ENCODE assay signal across 8 cellular contexts in the genomic region with DNA sequence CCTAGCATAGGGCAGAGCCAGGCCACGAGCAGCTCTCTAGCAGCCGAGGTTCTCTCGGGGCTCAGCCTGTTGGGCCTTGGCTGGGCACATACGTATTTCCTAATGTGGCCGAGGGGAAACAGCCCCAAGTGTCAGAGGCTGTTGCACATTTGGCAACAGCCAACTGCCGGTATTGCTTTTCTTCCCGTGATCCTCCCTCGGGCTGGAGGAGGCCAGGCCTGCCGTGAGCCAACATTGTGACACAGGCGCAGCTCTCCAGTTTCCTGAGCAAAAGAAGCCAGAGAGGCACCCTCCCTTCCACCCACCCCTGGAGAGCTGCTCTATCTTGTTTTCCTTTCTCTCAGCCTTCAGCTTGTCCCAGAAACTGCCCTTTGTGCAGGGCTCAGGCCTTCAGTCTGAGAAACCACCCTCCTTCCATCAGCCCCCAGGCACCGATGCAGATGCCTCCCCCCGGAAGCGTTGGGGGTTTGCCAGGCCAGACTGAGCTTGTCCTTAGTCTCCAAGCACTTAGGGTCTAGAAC. TPM values are rescaled to one million over a fixed set of nuclear protein-coding genes. Genes with fewer than 3 reads are reported as not detected.
DNase-seq lines count a peak whose midpoint lies in the region; ATAC-seq and TF ChIP-seq lines count a peak whose summit lies in the region.

No MANE protein-coding gene starts in this region.

- peak overlapping the region; percentile 57 to 83 (median 76) for H3K9ac ChIP-seq in skeletal muscle tissue (ENCODE audit: low read depth in 1 of 3, low read length in 3 of 3)

- DNase-seq in Kasumi-1 (lab: John Stamatoyannopoulos, UW) (peak; percentile 90 to 94), chondrocyte (ENCODE audit: low spot score) (no peak), left kidney (ENCODE audit: low read depth, low spot score) (peak; percentile 63), NCI-H1048 (lab: John Stamatoyannopoulos, UW) (no peak), T-helper 17 cell (no peak)
- no peak for DNase-seq in activated naive CD4-positive, alpha-beta T cell treated with anti-CD3 and anti-CD28 coated beads, Interleukin-2, amount 10 ng/mL, durations not matched to agents 7 days and 5 days

- no peak for ATAC-seq in HG03039 (IDR thresholded peaks at IDR 0.05; ENCODE audit: unreplicated experiment)
- no peak for ATAC-seq in T-helper 17 cell

- no peaks in the 10 kb centered on the region for H3K27me3 ChIP-seq in skeletal muscle tissue (ENCODE audit: control insufficient read depth in 3 of 3, insufficient read depth in 3 of 3, low read length in 3 of 3)

- peak overlapping the region; percentile 92 for H3K27ac Mint-ChIP-seq in chondrocyte (ENCODE audit: unreplicated experiment)
- no peak overlapping the region for H3K27ac Mint-ChIP-seq in activated naive CD4-positive, alpha-beta T cell treated with anti-CD3 and anti-CD28 coated beads, Interleukin-2, amount 10 ng/mL, durations not matched to agents 7 days and 5 days
- H3K27ac Mint-ChIP-seq in T-helper 17 cell = no peak overlapping the region

- H3K27ac ChIP-seq in skeletal muscle tissue (ENCODE audit: low read depth, low read length) = peak overlapping the region; percentile 84

- H3K27me3 Mint-ChIP-seq in chondrocyte (ENCODE audit: low read depth) (peaks cover 3% of the 10 kb centered on the region), T-helper 17 cell (peaks cover 65% of the 10 kb centered on the region)
- H3K27me3 Mint-ChIP-seq in activated naive CD4-positive, alpha-beta T cell treated with anti-CD3 and anti-CD28 coated beads, Interleukin-2, amount 10 ng/mL, durations not matched to agents 7 days and 5 days = peaks cover 55% of the 10 kb centered on the region

- H3K4me1 Mint-ChIP-seq in chondrocyte (ENCODE audit: low read depth) = peaks cover 29% of the 10 kb centered on the region
- H3K4me1 Mint-ChIP-seq in activated naive CD4-positive, alpha-beta T cell treated with anti-CD3 and anti-CD28 coated beads, Interleukin-2, amount 10 ng/mL, durations not matched to agents 7 days and 5 days = peaks cover 5% of the 10 kb centered on the region
- peaks cover 5% of the 10 kb centered on the region for H3K4me1 Mint-ChIP-seq in T-helper 17 cell

- no peaks in the 10 kb centered on the region for H3K36me3 ChIP-seq in skeletal muscle tissue (ENCODE audit: control insufficient read depth in 3 of 3, insufficient read depth in 3 of 3, low read length in 3 of 3)

- no peaks in the 10 kb centered on the region for H3K36me3 Mint-ChIP-seq in chondrocyte (ENCODE audit: low read depth)
- H3K36me3 Mint-ChIP-seq in activated naive CD4-positive, alpha-beta T cell treated with anti-CD3 and anti-CD28 coated beads, Interleukin-2, amount 10 ng/mL, durations not matched to agents 7 days and 5 days = no peaks in the 10 kb centered on the region
- H3K36me3 Mint-ChIP-seq in T-helper 17 cell (ENCODE audit: low read depth) = peaks cover 4% of the 10 kb centered on the region

- no peaks in the 10 kb centered on the region for H3K9me3 Mint-ChIP-seq in chondrocyte (ENCODE audit: low read depth)
- no peaks in the 10 kb centered on the region for H3K9me3 Mint-ChIP-seq in activated naive CD4-positive, alpha-beta T cell treated with anti-CD3 and anti-CD28 coated beads, Interleukin-2, amount 10 ng/mL, durations not matched to agents 7 days and 5 days

- no peak overlapping the region for H3K4me3 Mint-ChIP-seq in chondrocyte (ENCODE audit: unreplicated experiment)
- no peak overlapping the region for H3K4me3 Mint-ChIP-seq in activated naive CD4-positive, alpha-beta T cell treated with anti-CD3 and anti-CD28 coated beads, Interleukin-2, amount 10 ng/mL, durations not matched to agents 7 days and 5 days
- no peak overlapping the region for H3K4me3 Mint-ChIP-seq in T-helper 17 cell

- H3K4me3 ChIP-seq in skeletal muscle tissue (ENCODE audit: low read length in 3 of 3) = peak overlapping the region; percentile 23 to 68 (median 52)

- no peak for TF ChIP-seq CTCF in chondrocyte (IDR thresholded peaks at IDR 0.05)

- peaks cover 2 to 9% (median 8%) of the 10 kb centered on the region in 3 donors for H3K4me1 ChIP-seq in skeletal muscle tissue (ENCODE audit: control insufficient read depth in 3 of 3, insufficient read depth in 3 of 3, low read length in 3 of 3)

- no peaks in the 10 kb centered on the region for H3K9me3 ChIP-seq in skeletal muscle tissue (ENCODE audit: control insufficient read depth in 3 of 3, low read length in 3 of 3)
- H3K9me3 ChIP-seq in T-helper 17 cell (ENCODE audit: control insufficient read depth, low read length, poor library complexity, severe bottlenecking) = no peaks in the 10 kb centered on the region

- CTCF ChIA-PET in activated naive CD4-positive, alpha-beta T cell treated with anti-CD3 and anti-CD28 coated beads, Interleukin-2, amount 10 ng/mL, durations not matched to agents 7 days and 5 days (lab: Charles Lee) = no interaction called here

RNA-seq across cellular contexts. Expression of a gene that starts 5.1 kb away (rescaled TPM):
- total RNA-seq in chondrocyte (0.55 to 0.74 TPM (median 0.68 TPM) in 3 replicates), skeletal muscle tissue (1.0 TPM), T-helper 17 cell (not detected)

RNA-seq across cellular contexts. Expression of a gene that starts 38.3 kb away (rescaled TPM):
- total RNA-seq in chondrocyte = 17.6 to 18.8 TPM (median 17.8 TPM) in 3 replicates
- total RNA-seq in skeletal muscle tissue = 3.7 TPM
- not detected for total RNA-seq in T-helper 17 cell

RNA-seq across cellular contexts. Expression of a gene that starts 47.5 kb away (rescaled TPM):
- total RNA-seq in chondrocyte (not detected in 3 replicates), skeletal muscle tissue (0.52 TPM), T-helper 17 cell (not detected)

Comparison
In these comparisons a context has a peak if more than half of its experiments do, and no peak if none do; other contexts are left out.
1. DNase-seq: peak in Kasumi-1 (2 of 2) and left kidney (single experiment); none in chondrocyte (single experiment), NCI-H1048 (single experiment), activated naive CD4-positive, alpha-beta T cell treated with anti-CD3 and anti-CD28 coated beads, Interleukin-2, amount 10 ng/mL, durations not matched to agents 7 days and 5 days (single experiment) and T-helper 17 cell (0 of 3).